Comparison of ENCODE assay signal across 20 cellular contexts in the genomic region with DNA sequence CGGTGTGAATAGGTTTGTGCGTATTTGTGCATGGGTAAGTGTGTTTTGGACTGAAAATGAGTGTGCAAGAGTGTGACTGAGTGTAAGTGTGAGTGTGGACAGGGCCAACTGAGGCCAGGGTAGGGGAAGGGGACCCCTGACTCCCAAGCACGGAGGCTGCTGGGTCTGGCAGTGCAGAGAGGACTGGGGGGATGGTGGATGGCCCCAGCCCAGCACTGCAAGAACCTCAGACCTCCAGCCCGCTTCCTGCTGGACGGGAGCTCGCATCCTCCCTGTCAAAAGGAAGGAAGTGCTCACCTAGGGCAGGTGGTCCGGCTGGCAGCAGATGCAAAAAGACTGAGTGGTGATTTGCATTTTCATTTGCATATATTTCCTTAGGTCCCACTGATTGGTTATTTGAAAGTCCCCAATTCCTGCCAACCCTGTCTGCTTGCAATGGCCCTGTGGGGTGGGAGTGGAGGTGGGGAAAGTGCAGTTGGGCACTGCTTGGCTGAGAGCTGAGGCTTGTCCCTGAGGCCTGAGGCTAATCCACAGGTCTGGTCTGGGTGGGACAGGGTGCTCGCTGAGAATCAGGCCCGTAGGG. TPM values are rescaled to one million over a fixed set of nuclear protein-coding genes. Genes with fewer than 3 reads are reported as not detected.
DNase-seq lines count a peak whose midpoint lies in the region; TF ChIP-seq lines count a peak whose summit lies in the region.
"Had no signal": no experiment of that assay in that cellular context is flagged by ENCODE, and none has a peak within 500 bp of the region (broad histone marks: within the 10 kb centered on the region; RNA-seq: fewer than 3 reads in every experiment).

No MANE protein-coding gene starts in this region.

- H3K27me3 ChIP-seq in BLaER1 = peaks cover 44% of the 10 kb centered on the region
- peaks cover 3% of the 10 kb centered on the region for H3K27me3 ChIP-seq in NT2/D1 (ENCODE audit: insufficient read depth, insufficient read length)

- CTCF ChIA-PET in HEK293 (lab: Yijun Ruan, JAX) = no interaction called here

- no peaks in the 10 kb centered on the region; the same call in 1 of the 2 replicates for H4K20me1 ChIP-seq in BLaER1

- no peak overlapping the region for H3K9ac ChIP-seq in BLaER1
- peak overlapping the region; percentile 28 for H3K9ac ChIP-seq in NT2/D1 (ENCODE audit: insufficient read length, low read depth)
- H3K9ac ChIP-seq: KMS-11 had no signal

- H3K27ac ChIP-seq in BLaER1 = no peak overlapping the region
- H3K27ac ChIP-seq in HEK293 (ENCODE audit: extremely low read depth, low read depth, low read length) = no peak overlapping the region
- H3K27ac ChIP-seq: KMS-11, SJCRH30 had no signal

- H3K9me3 ChIP-seq in BLaER1 = peaks cover 8% of the 10 kb centered on the region
- no peaks in the 10 kb centered on the region for H3K9me3 ChIP-seq in HEK293 (ENCODE audit: control insufficient read depth, insufficient read depth, low read depth, low read length)
- no peaks in the 10 kb centered on the region for H3K9me3 ChIP-seq in NT2/D1 (ENCODE audit: insufficient read depth, low read length)
- H3K9me3 ChIP-seq: SJCRH30 had no signal

- H3K36me3 ChIP-seq in BLaER1 (no peaks in the 10 kb centered on the region), HEK293 (ENCODE audit: control insufficient read depth in 2 of 2, insufficient read depth in 1 of 2, low read length in 2 of 2) (no peaks in the 10 kb centered on the region), NT2/D1 (ENCODE audit: insufficient read depth, insufficient read length, low read length) (no peaks in the 10 kb centered on the region)
- H3K36me3 ChIP-seq: SJCRH30 had no signal

- H3K4me3 ChIP-seq in BLaER1 (no peak overlapping the region), HEK293 (ENCODE audit: low read depth, low read length) (no peak overlapping the region), NT2/D1 (ENCODE audit: insufficient read length, low read depth) (no peak overlapping the region)
- H3K4me3 ChIP-seq: SJCRH30 had no signal

- POLR2A ChIA-PET in HEK293 (lab: Yijun Ruan, JAX) = no interaction called here

- DNase-seq in NT2/D1 (ENCODE audit: low read depth, low spot score) (no peak), iPS DF 19.7 (ENCODE audit: low read depth, low spot score) (peak; percentile 42), kidney tubule cell (ENCODE audit: low spot score) (no peak), HuH-7 (ENCODE audit: low spot score) (no peak), NCI-H345 (lab: John Stamatoyannopoulos, UW) (no peak), mucosa of gallbladder (ENCODE audit: low spot score) (no peak)
- DNase-seq: 8988T, AML-193, EL, GF-D8, HCEC 1CT, NCI-H1694 treated with DMSO at 0.1 percent for 48 hours, NCI-H510A, NCI-H774, OCI-M1, SJCRH30, T-cell had no signal

- H3K4me2 ChIP-seq in BLaER1 = peak overlapping the region; percentile 77
- H3K4me2 ChIP-seq: KMS-11 had no signal

- TF ChIP-seq CTCF in HEK293 (tag by site-specific recombination; IDR thresholded peaks at IDR 0.05) = no peak

- H3K4me1 ChIP-seq in BLaER1 = peaks cover 34% of the 10 kb centered on the region
- H3K4me1 ChIP-seq in HEK293 (ENCODE audit: control insufficient read depth, insufficient read depth, low read length) = no peaks in the 10 kb centered on the region
- H3K4me1 ChIP-seq in NT2/D1 (ENCODE audit: insufficient read depth, insufficient read length) = peaks cover 18% of the 10 kb centered on the region

TF ChIP-seq in HEK293, 187 proteins besides CTCF, POLR2A, EP300 and RAD21:
- TF ChIP-seq ZNF707 (tag by site-specific recombination; IDR thresholded peaks at IDR 0.05) = no peak
- TF ChIP-seq, protein P1, sequence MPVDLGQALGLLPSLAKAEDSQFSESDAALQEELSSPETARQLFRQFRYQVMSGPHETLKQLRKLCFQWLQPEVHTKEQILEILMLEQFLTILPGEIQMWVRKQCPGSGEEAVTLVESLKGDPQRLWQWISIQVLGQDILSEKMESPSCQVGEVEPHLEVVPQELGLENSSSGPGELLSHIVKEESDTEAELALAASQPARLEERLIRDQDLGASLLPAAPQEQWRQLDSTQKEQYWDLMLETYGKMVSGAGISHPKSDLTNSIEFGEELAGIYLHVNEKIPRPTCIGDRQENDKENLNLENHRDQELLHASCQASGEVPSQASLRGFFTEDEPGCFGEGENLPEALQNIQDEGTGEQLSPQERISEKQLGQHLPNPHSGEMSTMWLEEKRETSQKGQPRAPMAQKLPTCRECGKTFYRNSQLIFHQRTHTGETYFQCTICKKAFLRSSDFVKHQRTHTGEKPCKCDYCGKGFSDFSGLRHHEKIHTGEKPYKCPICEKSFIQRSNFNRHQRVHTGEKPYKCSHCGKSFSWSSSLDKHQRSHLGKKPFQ (tag by site-specific recombination; IDR thresholded peaks at IDR 0.05) = 0 out of 2 replicates have a peak, but pooled peaks have one; percentile 24

RNA-seq across cellular contexts. Expression of a gene that starts 42.8 kb away (rescaled TPM):
- total RNA-seq in mucosa of gallbladder = 72.8 TPM
